ENCODE assay signal across 8 cellular contexts in genomic region chr20:50189681-50190250, GRCh38. TPM values are rescaled to one million over a fixed set of nuclear protein-coding genes. Genes with fewer than 3 reads are reported as not detected.
A peak's percentile ranks its signal among the peaks of the same experiment; 100 is the strongest.
DNase-seq lines count a peak whose midpoint lies in the region; ATAC-seq, FAIRE-seq and TF ChIP-seq lines count a peak whose summit lies in the region.

No MANE protein-coding gene starts in this region.

- no peak for TF ChIP-seq POLR2A in H54 (IDR thresholded peaks at IDR 0.05; ENCODE audit: low read depth, low read length)

- no peak overlapping the region for H3K27ac Mint-ChIP-seq in T-helper 17 cell
- H3K27ac Mint-ChIP-seq in nephron progenitor cell = no peak overlapping the region

- H3K36me3 Mint-ChIP-seq in T-helper 17 cell (ENCODE audit: low read depth) (no peaks in the 10 kb centered on the region), nephron progenitor cell (ENCODE audit: low read depth) (no peaks in the 10 kb centered on the region)

- ATAC-seq in T-helper 17 cell = no peak
- no peak for ATAC-seq in GM21723 (IDR thresholded peaks at IDR 0.05; ENCODE audit: unreplicated experiment)

- DNase-seq in HK-2 (ENCODE audit: unreplicated experiment) = peak; percentile 10
- peak in 2 of 3 donors; percentile 26 to 37 for DNase-seq in T-helper 17 cell
- DNase-seq in effector CD4-positive, alpha-beta T cell = peak; percentile 24
- peak; percentile 61 for DNase-seq in nephron progenitor cell
- DNase-seq in epidermal melanocyte (ENCODE audit: insufficient read length, low spot score) = no peak
- no peak for DNase-seq in NCI-H128 (lab: John Stamatoyannopoulos, UW; ENCODE audit: unreplicated experiment)
- DNase-seq in H54 (ENCODE audit: insufficient read length, low spot score) = no peak

- H3K4me3 Mint-ChIP-seq in T-helper 17 cell (peak overlapping the region; percentile 66), nephron progenitor cell (peak overlapping the region; percentile 42)

- no peaks in the 10 kb centered on the region for H3K9me3 ChIP-seq in T-helper 17 cell (ENCODE audit: control insufficient read depth, low read length, poor library complexity, severe bottlenecking)

- H3K4me1 Mint-ChIP-seq in T-helper 17 cell (peaks cover 25% of the 10 kb centered on the region), nephron progenitor cell (peaks cover 35% of the 10 kb centered on the region)

- H3K9me3 Mint-ChIP-seq in nephron progenitor cell = no peaks in the 10 kb centered on the region

- no peak for TF ChIP-seq CTCF in nephron progenitor cell (IDR thresholded peaks at IDR 0.05)

- FAIRE-seq in H54 (lab: Jason Lieb, UNC) = no peak

- peaks cover 11% of the 10 kb centered on the region for H3K27me3 Mint-ChIP-seq in T-helper 17 cell
- H3K27me3 Mint-ChIP-seq in nephron progenitor cell (ENCODE audit: low read depth, poor library complexity) = peaks cover 23% of the 10 kb centered on the region

RNA-seq across cellular contexts. Expression of gene CEBPB, which starts 0.9 kb away (rescaled TPM):
- 10 to 100 TPM; 18.1 to 32.8 TPM for total RNA-seq in T-helper 17 cell

RNA-seq across cellular contexts. Expression of gene PEDS1, which starts 36.2 kb away (rescaled TPM):
- total RNA-seq in T-helper 17 cell = 10 to 100 TPM; 14.3 to 22.6 TPM

Comparison
In these comparisons a context has a peak if more than half of its experiments do, and no peak if none do; other contexts are left out.
1. DNase-seq: peak in HK-2 (single experiment), T-helper 17 cell (2 of 3), effector CD4-positive, alpha-beta T cell (single experiment) and nephron progenitor cell (single experiment); none in epidermal melanocyte (single experiment), NCI-H128 (single experiment) and H54 (single experiment).